In the genomic region with DNA sequence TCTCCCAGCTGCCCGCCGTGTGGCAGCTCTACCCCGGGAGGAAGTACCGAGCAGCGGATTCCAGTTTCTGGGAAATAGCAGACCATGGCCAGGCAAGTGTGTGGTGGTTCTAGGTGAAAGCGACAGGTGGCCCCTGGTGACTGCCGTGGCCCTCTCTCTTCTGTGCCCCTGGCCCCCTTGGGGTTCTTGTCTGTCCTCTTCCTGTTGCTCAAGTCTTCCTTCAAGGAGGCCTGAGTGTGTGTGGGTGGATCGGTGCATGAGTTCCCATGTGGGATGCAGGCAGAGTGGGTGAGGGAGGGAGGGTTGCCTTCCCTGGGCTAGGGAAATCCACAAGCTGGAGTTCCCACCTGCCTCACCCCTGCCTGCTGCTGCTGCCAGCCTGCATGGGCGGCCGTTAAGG, we compare ENCODE assay signal across 14 cellular contexts. TPM values are rescaled to one million over a fixed set of nuclear protein-coding genes. Genes with fewer than 3 reads are reported as not detected.
DNase-seq lines count a peak whose midpoint lies in the region; ATAC-seq and TF ChIP-seq lines count a peak whose summit lies in the region.
"Had no signal": no experiment of that assay in that cellular context is flagged by ENCODE, and none has a peak within 500 bp of the region (broad histone marks: within the 10 kb centered on the region; RNA-seq: fewer than 3 reads in every experiment).

No MANE protein-coding gene starts in this region.

- WGBS in aorta, 2 donors, result 81 to 86% methylated on average over 10 of the region's 10 CpGs

- intact Hi-C loops in aorta (cut with DNase I), result no loop called here

- H3K27me3 Mint-ChIP-seq in naive B cell (no peaks in the 10 kb centered on the region), osteocyte (ENCODE audit: unreplicated experiment) (no peaks in the 10 kb centered on the region)

- H3K27me3 ChIP-seq in BLaER1 (no peaks in the 10 kb centered on the region), aorta (ENCODE audit: control insufficient read depth in 1 of 2, insufficient read depth in 2 of 2, low read length in 1 of 2) (no peaks in the 10 kb centered on the region)

- peak; percentile 49 to 81 for DNase-seq in NCI-H524 (lab: John Stamatoyannopoulos, UW)
- no peak for DNase-seq in naive B cell
- DNase-seq in aorta, result no peak
- DNase-seq in DMS53 (lab: John Stamatoyannopoulos, UW), result no peak
- DNase-seq in activated CD4-positive, alpha-beta T cell treated with anti-CD3 and anti-CD28 coated beads, Interleukin-2, amount 50 U/mL, for 48 hours, result no peak
- no peak for DNase-seq in osteocyte (ENCODE audit: extremely low spot score, unreplicated experiment)
- DNase-seq: BE2C, DMS153, DND-41, GDM1, GOT3, H9 had no signal

- H3K4me3 Mint-ChIP-seq in naive B cell (peak overlapping the region in 3 of 8 donors; percentile 12 to 30 (median 29)), osteocyte (ENCODE audit: unreplicated experiment) (no peak overlapping the region)
- H3K4me3 Mint-ChIP-seq: H9 had no signal

- ATAC-seq in naive B cell (ENCODE audit: low read depth in 2 of 2) (no peak), aorta (ENCODE audit: low FRiP score) (peak; percentile 15)

- H3K9me3 ChIP-seq in BLaER1, result no peaks in the 10 kb centered on the region
- no peaks in the 10 kb centered on the region for H3K9me3 ChIP-seq in aorta (ENCODE audit: control insufficient read depth, low read length)
- H3K9me3 ChIP-seq: BE2C had no signal

- H3K4me3 ChIP-seq in BLaER1 (no peak overlapping the region), aorta (ENCODE audit: low read length in 2 of 2) (no peak overlapping the region)

- peaks cover 72% of the 10 kb centered on the region for H3K4me1 ChIP-seq in BLaER1
- H3K4me1 ChIP-seq in aorta (ENCODE audit: control insufficient read depth in 1 of 2, insufficient read depth in 2 of 2, low read length in 2 of 2), result no peaks in the 10 kb centered on the region
- H3K4me1 ChIP-seq: BE2C had no signal

- H3K27ac ChIP-seq in BLaER1, result peak overlapping the region; percentile 57; the same call in 1 of the 2 replicates
- H3K27ac ChIP-seq in aorta (ENCODE audit: low read depth in 1 of 2, low read length in 2 of 2), result no peak overlapping the region

- peaks cover 11 to 18% of the 10 kb centered on the region in 2 donors for H3K36me3 Mint-ChIP-seq in naive B cell
- H3K36me3 Mint-ChIP-seq in osteocyte (ENCODE audit: unreplicated experiment), result no peaks in the 10 kb centered on the region

- no peaks in the 10 kb centered on the region for H4K20me1 ChIP-seq in BLaER1

- H3K36me3 ChIP-seq in BLaER1 (no peaks in the 10 kb centered on the region), aorta (ENCODE audit: control insufficient read depth in 1 of 2, insufficient read depth in 2 of 2, low read length in 1 of 2) (no peaks in the 10 kb centered on the region)
- H3K36me3 ChIP-seq: BE2C had no signal

- peak overlapping the region; percentile 91 for H3K4me2 ChIP-seq in BLaER1

- H3K4me1 Mint-ChIP-seq in naive B cell, result peaks cover 51 to 73% (median 58%) of the 10 kb centered on the region in 3 donors
- peaks cover 24% of the 10 kb centered on the region for H3K4me1 Mint-ChIP-seq in osteocyte (ENCODE audit: unreplicated experiment)

- H3K27ac Mint-ChIP-seq in naive B cell (peak overlapping the region in 5 of 6 donors; percentile 35 to 83 (median 73)), osteocyte (ENCODE audit: unreplicated experiment) (no peak overlapping the region)
- H3K27ac Mint-ChIP-seq: H9 had no signal

- H3K9me3 Mint-ChIP-seq in naive B cell, result no peaks in the 10 kb centered on the region
- H3K9me3 Mint-ChIP-seq in osteocyte (ENCODE audit: unreplicated experiment), result no peaks in the 10 kb centered on the region
- H3K9me3 Mint-ChIP-seq: H9 had no signal

- H3K9ac ChIP-seq in BLaER1, result no peak overlapping the region

- TF ChIP-seq CTCF in osteocyte (IDR thresholded peaks at IDR 0.05), result no peak

RNA-seq across cellular contexts. Expression of gene TCL1B, which starts 4.6 kb away (rescaled TPM):
- polyA plus RNA-seq in naive B cell (ENCODE audit: low read depth in 6 of 6) (10 to 100 TPM; 15.0 to 44.0 (median 35.9) TPM), aorta (not detected)
- total RNA-seq in aorta (not detected), osteocyte (not detected in 2 replicates)
- total RNA-seq: HepG2 had no signal
- polyA plus RNA-seq: HepG2 had no signal

RNA-seq across cellular contexts. Expression of gene TCL1A, which starts 23.1 kb away (rescaled TPM):
- polyA plus RNA-seq in naive B cell (ENCODE audit: low read depth in 6 of 6), result 1,000 to 10,000 TPM; 3,311 to 6,921 (median 4,382) TPM
- not detected for total RNA-seq in aorta
- not detected for polyA plus RNA-seq in aorta
- total RNA-seq in osteocyte, result not detected in 2 replicates
- total RNA-seq: H9, HepG2 had no signal
- polyA plus RNA-seq: HepG2 had no signal

Comparison
In these comparisons a context has a peak if more than half of its experiments do, and no peak if none do; other contexts are left out.
1. DNase-seq: peak in NCI-H524 (2 of 2); none in naive B cell (single experiment), aorta (0 of 2), DMS53 (single experiment), activated CD4-positive, alpha-beta T cell treated with anti-CD3 and anti-CD28 coated beads, Interleukin-2, amount 50 U/mL, for 48 hours (0 of 2) and osteocyte (single experiment).